ENCODE assay signal across 7 cellular contexts in the genomic region with DNA sequence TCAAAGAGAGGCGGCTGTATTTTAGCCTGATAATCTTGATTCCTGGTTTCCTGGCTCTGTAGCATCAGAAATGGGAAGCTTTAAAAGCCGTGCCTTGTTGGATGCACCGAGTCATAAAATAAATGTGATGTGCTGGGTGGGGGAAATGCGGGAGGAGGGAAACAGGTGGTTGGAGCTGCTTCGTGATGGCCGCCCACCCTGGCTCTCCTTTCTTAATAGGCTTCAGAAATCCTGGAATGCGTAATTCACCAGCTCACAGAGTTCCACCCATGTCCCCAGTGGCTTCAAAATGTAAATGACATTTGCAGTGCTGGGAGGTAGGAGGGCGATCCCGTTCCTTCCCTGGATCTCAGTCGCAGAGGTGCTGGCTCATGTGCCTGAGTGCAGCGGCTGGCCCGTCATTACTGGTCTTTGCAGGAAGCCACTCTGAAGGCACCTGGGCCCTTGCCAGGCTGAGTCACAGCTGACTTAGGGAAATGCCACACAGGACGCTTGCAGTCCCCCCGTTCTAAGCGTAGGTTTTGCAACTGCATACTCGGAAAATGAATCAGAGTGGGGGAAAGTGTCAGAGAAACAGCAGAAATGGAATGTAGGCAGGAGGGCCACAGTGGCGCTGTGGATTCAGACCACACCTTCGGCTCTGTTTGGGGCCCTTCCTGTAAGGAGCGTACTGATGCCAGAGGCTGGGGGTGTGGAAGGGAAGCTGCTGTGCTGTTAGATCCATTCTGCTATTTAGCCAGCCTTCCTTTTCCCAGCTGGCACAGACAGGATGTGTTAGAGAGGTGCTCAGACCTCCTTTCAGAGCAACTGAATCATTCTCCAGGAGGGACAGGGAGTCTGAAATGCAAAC. TPM values are rescaled to one million over a fixed set of nuclear protein-coding genes. Genes with fewer than 3 reads are reported as not detected.
DNase-seq lines count a peak whose midpoint lies in the region; ATAC-seq lines count a peak whose summit lies in the region.

No MANE protein-coding gene starts in this region.

- H3K36me3 ChIP-seq in duodenal mucosa (ENCODE audit: control insufficient read depth in 1 of 2, insufficient read depth in 2 of 2, low read length in 2 of 2), result no peaks in the 10 kb centered on the region

- H3K27ac ChIP-seq in duodenal mucosa (ENCODE audit: low read depth, low read length), result peak overlapping the region; percentile 47

- peak overlapping the region in 1 of 2 donors; percentile 4 for H3K9ac ChIP-seq in duodenal mucosa (ENCODE audit: low read depth in 1 of 2, low read length in 2 of 2)

- peak; percentile 42 for ATAC-seq in GM18508 (IDR thresholded peaks at IDR 0.05; ENCODE audit: insufficient read depth, unreplicated experiment)
- peak; percentile 42 for ATAC-seq in HG02981 (IDR thresholded peaks at IDR 0.05; ENCODE audit: unreplicated experiment)

- DNase-seq in NCI-H2196 treated with DMSO at 0.1 percent for 48 hours (lab: John Stamatoyannopoulos, UW; ENCODE audit: unreplicated experiment) (peak; percentile 81), mesenteric fat pad (ENCODE audit: low spot score) (peak; percentile 98)
- DNase-seq in activated CD4-positive, alpha-beta T cell treated with anti-CD3 and anti-CD28 coated beads, Interleukin-2, amount 50 U/mL, for 48 hours, result peak; percentile 90 to 93
- DNase-seq in stimulated activated CD8-positive, alpha-beta memory T cell treated with anti-CD3 and anti-CD28 coated beads, Interleukin-15, amount 100 ng/mL, for 24 hours (ENCODE audit: low read depth), result peak; percentile 49

- H3K27me3 ChIP-seq in duodenal mucosa (ENCODE audit: control insufficient read depth in 1 of 2, insufficient read depth in 2 of 2, low read length in 2 of 2), result no peaks in the 10 kb centered on the region

- H3K9me3 ChIP-seq in duodenal mucosa (ENCODE audit: control insufficient read depth in 1 of 2, low read length in 2 of 2), result no peaks in the 10 kb centered on the region

- H3K4me3 ChIP-seq in duodenal mucosa (ENCODE audit: low read depth in 1 of 2, low read length in 2 of 2), result peak overlapping the region; percentile 49 to 53

- H3K4me1 ChIP-seq in duodenal mucosa (ENCODE audit: control insufficient read depth in 1 of 2, insufficient read depth in 2 of 2, low read length in 2 of 2), result peaks cover 38 to 41% of the 10 kb centered on the region in 2 donors

RNA-seq across cellular contexts. Expression of gene GALNT2, which starts 37.6 kb away (rescaled TPM):
- 144 TPM for total RNA-seq in mesenteric fat pad

Comparison
In these comparisons a context has a peak if more than half of its experiments do, and no peak if none do; other contexts are left out.
1. Peak in every context shown above with its lines: DNase-seq, ATAC-seq, H3K4me3 ChIP-seq and H3K27ac ChIP-seq.